In the genomic region with DNA sequence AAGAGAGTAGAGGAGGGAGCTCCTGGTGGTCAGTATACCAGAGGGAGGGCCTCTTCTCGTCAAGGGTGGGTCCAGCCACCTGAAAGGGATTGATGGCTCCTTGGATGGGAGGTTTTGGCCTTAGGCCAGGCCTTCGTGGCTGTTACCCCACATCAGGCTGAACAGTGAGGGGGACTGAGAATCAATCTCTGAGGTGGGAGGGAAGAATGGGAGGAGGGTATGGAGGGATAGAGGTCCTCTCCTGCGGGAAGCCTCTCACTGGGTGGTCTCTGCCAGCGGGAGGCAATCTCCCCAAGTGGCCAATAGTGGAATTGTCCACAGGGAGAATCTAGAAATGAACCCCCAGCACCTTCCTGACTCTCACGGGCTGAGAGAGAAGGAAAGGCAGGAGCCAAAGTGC, we compare ENCODE assay signal across 1 cellular context.
TF ChIP-seq lines count a peak whose summit lies in the region.

No MANE protein-coding gene starts in this region.

TF ChIP-seq in K562, 482 proteins besides CTCF, POLR2A, EP300 and RAD21:
- TF ChIP-seq TAF15 (IDR thresholded peaks at IDR 0.05; ENCODE audit: low read depth, low read length) (no peak), NFIC (IDR thresholded peaks at IDR 0.05) (peak; percentile 86), MCM5 (IDR thresholded peaks at IDR 0.05; ENCODE audit: low read depth) (no peak)
